Comparison of ENCODE assay signal across 1 cellular context in genomic region chr11:110173775-110174644, GRCh38.
TF ChIP-seq lines count a peak whose summit lies in the region.

No MANE protein-coding gene starts in this region.

TF ChIP-seq in H1, 55 proteins besides CTCF, POLR2A, EP300 and RAD21:
- TF ChIP-seq NANOG (IDR thresholded peaks at IDR 0.05; ENCODE audit: insufficient read depth, low read depth, low read length, poor library complexity, severe bottlenecking) (peak; percentile 14), ATF2 (IDR thresholded peaks at IDR 0.05; ENCODE audit: low read length) (no peak), RXRA (IDR thresholded peaks at IDR 0.05; ENCODE audit: insufficient read depth, low read depth, low read length) (no peak), SP1 (IDR thresholded peaks at IDR 0.05; ENCODE audit: low read depth, low read length) (no peak), JUND (IDR thresholded peaks at IDR 0.05; ENCODE audit: low read length) (peak; percentile 47; the same call in 1 of the 2 replicates), BACH1 (IDR thresholded peaks at IDR 0.05; ENCODE audit: low read length) (no peak), JUN (IDR thresholded peaks at IDR 0.05; ENCODE audit: low read depth, low read length) (no peak), POU5F1 (IDR thresholded peaks at IDR 0.05; ENCODE audit: low read depth, low read length) (no peak), CHD1 (IDR thresholded peaks at IDR 0.05; ENCODE audit: low read depth, low read length) (no peak), SIRT6 (IDR thresholded peaks at IDR 0.05; ENCODE audit: low read length) (no peak), TAF7 (optimal IDR thresholded peaks at IDR 0.05; ENCODE audit: borderline replicate concordance, low read depth, low read length) (no peak), E2F6 (IDR thresholded peaks at IDR 0.05) (no peak), POLR2AphosphoS5 (IDR thresholded peaks at IDR 0.05; ENCODE audit: low read depth, low read length) (no peak), GTF2F1 (IDR thresholded peaks at IDR 0.05; ENCODE audit: borderline replicate concordance, low read depth, low read length) (no peak), HDAC2 (IDR thresholded peaks at IDR 0.05; ENCODE audit: borderline replicate concordance in 1 of 2, low read depth in 2 of 2, low read length in 2 of 2) (no peak), KDM1A (IDR thresholded peaks at IDR 0.05; ENCODE audit: borderline replicate concordance, low read length) (no peak), CREB1 (IDR thresholded peaks at IDR 0.05) (peak; percentile 75), CHD7 (IDR thresholded peaks at IDR 0.05; ENCODE audit: insufficient replicate concordance, low read length) (peak; percentile 89), CEBPB (IDR thresholded peaks at IDR 0.05; ENCODE audit: low read depth, low read length) (no peak), YY1 (IDR thresholded peaks at IDR 0.05; ENCODE audit: low read depth, low read length) (peak; percentile 86), RFX5 (IDR thresholded peaks at IDR 0.05; ENCODE audit: borderline replicate concordance, low read depth, low read length) (no peak), PHF8 (conservative IDR thresholded peaks at IDR 0.05; ENCODE audit: low read depth, low read length) (no peak), BRCA1 (IDR thresholded peaks at IDR 0.05; ENCODE audit: low read depth, low read length) (no peak), SIN3A (conservative IDR thresholded peaks at IDR 0.05 in 1 of 2, IDR thresholded peaks at IDR 0.05 in 1 of 2; ENCODE audit: low read depth in 1 of 2, low read length in 2 of 2) (no peak), MAFK (IDR thresholded peaks at IDR 0.05; ENCODE audit: low read depth, low read length) (no peak; the same call in 1 of the 2 replicates), KDM5A (IDR thresholded peaks at IDR 0.05; ENCODE audit: low read length) (no peak), EGR1 (IDR thresholded peaks at IDR 0.05; ENCODE audit: borderline replicate concordance, low read depth, low read length) (no peak), CHD2 (IDR thresholded peaks at IDR 0.05; ENCODE audit: low read length) (no peak), TBP (IDR thresholded peaks at IDR 0.05; ENCODE audit: low read depth, low read length) (no peak), BCL11A (IDR thresholded peaks at IDR 0.05; ENCODE audit: low read depth in 2 of 2, low read length in 2 of 2) (no peak), SP2 (IDR thresholded peaks at IDR 0.05; ENCODE audit: low read length) (no peak), TAF1 (IDR thresholded peaks at IDR 0.05; ENCODE audit: low read depth, low read length) (no peak), TEAD4 (IDR thresholded peaks at IDR 0.05; ENCODE audit: low read depth, low read length) (peak; percentile 58), ASH2L (IDR thresholded peaks at IDR 0.05; ENCODE audit: low read length) (peak; percentile 46), ZNF274 (IDR thresholded peaks at IDR 0.05; ENCODE audit: borderline replicate concordance, extremely low read depth, low read length) (no peak), SAP30 (IDR thresholded peaks at IDR 0.05; ENCODE audit: insufficient read depth, insufficient replicate concordance, low read length) (no peak), SP4 (IDR thresholded peaks at IDR 0.05; ENCODE audit: low read length) (no peak)
- TF ChIP-seq, protein P1, sequence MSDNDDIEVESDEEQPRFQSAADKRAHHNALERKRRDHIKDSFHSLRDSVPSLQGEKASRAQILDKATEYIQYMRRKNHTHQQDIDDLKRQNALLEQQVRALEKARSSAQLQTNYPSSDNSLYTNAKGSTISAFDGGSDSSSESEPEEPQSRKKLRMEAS (IDR thresholded peaks at IDR 0.05) = peak; percentile 15; the same call in 1 of the 2 replicates
- TF ChIP-seq, protein P2, sequence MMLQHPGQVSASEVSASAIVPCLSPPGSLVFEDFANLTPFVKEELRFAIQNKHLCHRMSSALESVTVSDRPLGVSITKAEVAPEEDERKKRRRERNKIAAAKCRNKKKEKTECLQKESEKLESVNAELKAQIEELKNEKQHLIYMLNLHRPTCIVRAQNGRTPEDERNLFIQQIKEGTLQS (IDR thresholded peaks at IDR 0.05; ENCODE audit: insufficient read depth, low read depth, low read length) = no peak
- TF ChIP-seq, protein P3, sequence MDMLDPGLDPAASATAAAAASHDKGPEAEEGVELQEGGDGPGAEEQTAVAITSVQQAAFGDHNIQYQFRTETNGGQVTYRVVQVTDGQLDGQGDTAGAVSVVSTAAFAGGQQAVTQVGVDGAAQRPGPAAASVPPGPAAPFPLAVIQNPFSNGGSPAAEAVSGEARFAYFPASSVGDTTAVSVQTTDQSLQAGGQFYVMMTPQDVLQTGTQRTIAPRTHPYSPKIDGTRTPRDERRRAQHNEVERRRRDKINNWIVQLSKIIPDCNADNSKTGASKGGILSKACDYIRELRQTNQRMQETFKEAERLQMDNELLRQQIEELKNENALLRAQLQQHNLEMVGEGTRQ (IDR thresholded peaks at IDR 0.05; ENCODE audit: low read length) = no peak
